ENCODE assay signal across 9 cellular contexts in the genomic region with DNA sequence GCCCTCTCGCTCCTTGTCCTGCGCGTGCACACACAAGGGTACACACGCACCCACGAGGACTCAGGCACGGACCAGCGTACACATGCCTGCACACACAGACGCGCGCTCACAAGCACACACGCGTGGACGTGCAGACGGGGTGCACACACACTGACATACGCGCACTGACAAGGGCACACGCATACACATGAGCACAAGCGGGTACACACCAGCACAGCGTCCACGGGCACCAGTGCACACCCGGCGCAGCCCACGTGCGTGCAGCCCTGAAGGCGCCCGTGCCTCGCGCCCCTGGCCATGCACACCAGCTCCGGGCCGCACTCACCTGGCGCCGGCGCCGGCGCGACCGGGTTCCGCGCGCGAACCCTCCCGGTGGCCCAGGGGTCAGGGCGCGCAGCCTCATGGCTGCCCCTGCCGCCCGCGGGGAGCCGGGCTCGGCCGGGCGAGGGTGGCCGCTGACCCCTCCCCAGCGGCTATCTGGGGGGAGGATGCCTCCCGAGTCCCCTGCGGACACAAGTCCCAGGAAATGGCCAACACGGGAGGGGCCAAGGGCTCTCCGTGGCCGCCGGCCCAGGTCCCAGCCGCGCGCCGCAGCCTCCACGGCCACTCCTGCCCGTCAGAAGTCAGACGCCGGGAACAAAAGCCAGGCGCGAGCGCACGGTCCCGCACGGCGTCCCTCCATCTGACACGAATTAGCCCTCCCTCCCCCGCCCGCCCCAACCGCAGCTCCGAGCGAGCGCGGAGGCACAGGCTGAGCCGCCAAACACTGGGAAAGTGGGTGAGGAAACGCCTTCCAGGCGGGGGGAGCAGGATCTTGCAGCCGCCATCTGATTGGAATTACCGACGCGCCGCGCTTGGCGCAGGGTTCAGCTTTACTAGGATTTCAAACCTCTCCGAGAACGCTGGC. TPM values are rescaled to one million over a fixed set of nuclear protein-coding genes. Genes with fewer than 3 reads are reported as not detected.
DNase-seq lines count a peak whose midpoint lies in the region; ATAC-seq and TF ChIP-seq lines count a peak whose summit lies in the region.
"Had no signal": no experiment of that assay in that cellular context is flagged by ENCODE, and none has a peak within 500 bp of the region (broad histone marks: within the 10 kb centered on the region; RNA-seq: fewer than 3 reads in every experiment).

No MANE protein-coding gene starts in this region.

- H3K4me3 Mint-ChIP-seq in HFFc6 (peak overlapping the region; percentile 86), chondrocyte (ENCODE audit: unreplicated experiment) (peak overlapping the region; percentile 80)
- H3K4me3 Mint-ChIP-seq in stimulated activated memory B cell treated with anti-CD40 and anti-IgM and Interleukin-4, amounts not matched to agents 10 μg/mL and 1 μg/mL and 100 μg/mL, for 72 hours, result peak overlapping the region; percentile 32

- H3K9me3 Mint-ChIP-seq in HFFc6, result no peaks in the 10 kb centered on the region
- no peaks in the 10 kb centered on the region for H3K9me3 Mint-ChIP-seq in chondrocyte (ENCODE audit: low read depth)
- no peaks in the 10 kb centered on the region for H3K9me3 Mint-ChIP-seq in stimulated activated memory B cell treated with anti-CD40 and anti-IgM and Interleukin-4, amounts not matched to agents 10 μg/mL and 1 μg/mL and 100 μg/mL, for 72 hours

- ATAC-seq in stimulated activated memory B cell treated with anti-CD40 and anti-IgM and Interleukin-4, amounts not matched to agents 10 μg/mL and 1 μg/mL and 100 μg/mL, for 72 hours, result peak; percentile 44
- ATAC-seq in HG03342 (IDR thresholded peaks at IDR 0.05; ENCODE audit: unreplicated experiment), result no peak
- no peak for ATAC-seq in GM21447 (IDR thresholded peaks at IDR 0.05; ENCODE audit: unreplicated experiment)

- DNase-seq in HFFc6 (peak; percentile 50), chondrocyte (ENCODE audit: low spot score) (no peak), kidney epithelial cell (ENCODE audit: low read depth) (no peak), T-helper 9 cell (no peak), NCI-H2196 treated with DMSO at 0.1 percent for 48 hours (lab: John Stamatoyannopoulos, UW; ENCODE audit: unreplicated experiment) (no peak)
- DNase-seq: activated T-cell treated with anti-CD3 and anti-CD28 coated beads, Interleukin-2, amount 50 U/mL, for 1 hour had no signal

- H3K27ac Mint-ChIP-seq in HFFc6 (peak overlapping the region; percentile 61), chondrocyte (ENCODE audit: unreplicated experiment) (peak overlapping the region; percentile 88)
- H3K27ac Mint-ChIP-seq in stimulated activated memory B cell treated with anti-CD40 and anti-IgM and Interleukin-4, amounts not matched to agents 10 μg/mL and 1 μg/mL and 100 μg/mL, for 72 hours, result no peak overlapping the region

- TF ChIP-seq CTCF in HFFc6 (IDR thresholded peaks at IDR 0.05) (no peak), chondrocyte (IDR thresholded peaks at IDR 0.05) (no peak), kidney epithelial cell (IDR thresholded peaks at IDR 0.05; ENCODE audit: insufficient read depth, low read length, poor library complexity, severe bottlenecking) (no peak)

- H3K4me1 Mint-ChIP-seq in HFFc6 (ENCODE audit: low read depth) (peaks cover 62% of the 10 kb centered on the region), chondrocyte (ENCODE audit: low read depth) (peaks cover 87% of the 10 kb centered on the region)
- H3K4me1 Mint-ChIP-seq in stimulated activated memory B cell treated with anti-CD40 and anti-IgM and Interleukin-4, amounts not matched to agents 10 μg/mL and 1 μg/mL and 100 μg/mL, for 72 hours, result peaks cover 37% of the 10 kb centered on the region

- H3K36me3 Mint-ChIP-seq in HFFc6 (ENCODE audit: low read depth), result peaks cover 18% of the 10 kb centered on the region
- peaks cover 8% of the 10 kb centered on the region for H3K36me3 Mint-ChIP-seq in chondrocyte (ENCODE audit: low read depth)
- H3K36me3 Mint-ChIP-seq in stimulated activated memory B cell treated with anti-CD40 and anti-IgM and Interleukin-4, amounts not matched to agents 10 μg/mL and 1 μg/mL and 100 μg/mL, for 72 hours, result peaks cover 5% of the 10 kb centered on the region

- peak overlapping the region; percentile 54 for H3K4me3 ChIP-seq in kidney epithelial cell (ENCODE audit: low read depth, low read length)

- H3K27me3 Mint-ChIP-seq in HFFc6 (ENCODE audit: insufficient read depth), result peaks cover 3% of the 10 kb centered on the region; the same call in 1 of the 2 replicates
- no peaks in the 10 kb centered on the region for H3K27me3 Mint-ChIP-seq in chondrocyte (ENCODE audit: low read depth)
- H3K27me3 Mint-ChIP-seq in stimulated activated memory B cell treated with anti-CD40 and anti-IgM and Interleukin-4, amounts not matched to agents 10 μg/mL and 1 μg/mL and 100 μg/mL, for 72 hours, result no peaks in the 10 kb centered on the region

- H3K27me3 ChIP-seq in kidney epithelial cell (ENCODE audit: control insufficient read depth, insufficient read depth, low read length), result no peaks in the 10 kb centered on the region

- no peaks in the 10 kb centered on the region for H3K36me3 ChIP-seq in kidney epithelial cell (ENCODE audit: control insufficient read depth, insufficient read depth, low read length)

RNA-seq across cellular contexts. Expression of gene TNS3, which starts 45.0 kb away (rescaled TPM):
- 10 to 100 TPM; 50.8 to 77.0 (median 67.8) TPM for total RNA-seq in HFFc6 (2021; fragmentation: NEBNext Ultra II Directional; extraction: Animal tissue kit (Norgen Biotek cat#: 25700))
- total RNA-seq in chondrocyte (320 to 433 TPM (median 426 TPM) in 3 replicates), kidney epithelial cell (41.2 and 57.0 TPM in 2 replicates)

Comparison
In these comparisons a context has a peak if more than half of its experiments do, and no peak if none do; other contexts are left out.
1. H3K4me3 Mint-ChIP-seq: peak in every context shown above with its lines; median percentile 86 in HFFc6; 80 in chondrocyte; 32 in stimulated activated memory B cell treated with anti-CD40 and anti-IgM and Interleukin-4, amounts not matched to agents 10 μg/mL and 1 μg/mL and 100 μg/mL, for 72 hours.